ENCODE assay signal across 1 cellular context in genomic region chr15:61115241-61115640, GRCh38.
TF ChIP-seq lines count a peak whose summit lies in the region.

No MANE protein-coding gene starts in this region.

TF ChIP-seq in IMR-90, 13 proteins besides CTCF, POLR2A, EP300 and RAD21 (continued from another document):
- TF ChIP-seq CHD1 (IDR thresholded peaks at IDR 0.05; ENCODE audit: low read depth, low read length) (no peak), BHLHE40 (IDR thresholded peaks at IDR 0.05; ENCODE audit: low read depth, low read length) (no peak), MAFK (IDR thresholded peaks at IDR 0.05; ENCODE audit: low read depth, low read length) (no peak), FOS (IDR thresholded peaks at IDR 0.05; ENCODE audit: low read depth, low read length) (no peak), CEBPB (IDR thresholded peaks at IDR 0.05; ENCODE audit: low read depth, low read length) (no peak), RFX5 (IDR thresholded peaks at IDR 0.05; ENCODE audit: low read depth, low read length) (no peak), RCOR1 (IDR thresholded peaks at IDR 0.05; ENCODE audit: insufficient replicate concordance, low read length) (no peak), NFE2L2 (IDR thresholded peaks at IDR 0.05; ENCODE audit: low read depth, low read length) (no peak), USF2 (IDR thresholded peaks at IDR 0.05; ENCODE audit: low read depth, low read length) (no peak), MAZ (IDR thresholded peaks at IDR 0.05; ENCODE audit: borderline replicate concordance, low read depth, low read length) (no peak)
